19 cellular contexts compared by ENCODE assay signal in the genomic region with DNA sequence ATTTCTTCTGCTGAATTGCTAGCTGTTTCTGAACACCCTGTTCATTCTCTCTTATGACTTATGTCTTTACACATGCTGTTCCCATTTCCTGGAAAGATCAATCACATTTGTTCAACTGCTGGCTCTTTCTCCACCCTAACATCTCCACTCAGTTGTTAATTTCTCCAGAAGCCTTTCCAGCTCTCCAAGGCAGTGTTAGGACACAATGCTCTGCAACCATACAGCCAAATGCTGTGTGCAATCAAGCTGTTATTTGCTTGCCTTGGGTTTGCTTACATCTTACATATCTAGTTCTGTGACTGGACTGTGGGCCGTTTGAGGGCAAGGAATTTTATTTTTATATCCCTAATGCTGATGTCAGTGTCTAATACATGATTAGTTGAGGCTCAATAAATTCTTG.
"Had no signal": no experiment of that assay in that cellular context is flagged by ENCODE, and none has a peak within 500 bp of the region (broad histone marks: within the 10 kb centered on the region; RNA-seq: fewer than 3 reads in every experiment).

No MANE protein-coding gene starts in this region.

- H3K27me3 ChIP-seq: dorsolateral prefrontal cortex, heart left ventricle, sigmoid colon, stomach, transverse colon had no signal

- DNase-seq: cortex of kidney; dorsolateral prefrontal cortex; effector CD8-positive, alpha-beta T cell; foreskin melanocyte; heart left ventricle; hippocampal formation; kidney glomerular epithelial cell; mesendoderm; naive B cell; posterior cingulate gyrus; sigmoid colon; stimulated activated CD4-positive, alpha-beta T cell treated with anti-CD3 and anti-CD28 coated beads, Interleukin-2, amount 100 ng/mL, for 24 hours; stimulated activated CD4-positive, alpha-beta T cell treated with anti-CD3 and anti-CD28 coated beads, Interleukin-4, amount 100 ng/mL, for 4 hours; stimulated activated naive CD4-positive, alpha-beta T cell; stomach; substantia nigra; transverse colon had no signal

- H3K4me1 ChIP-seq: sigmoid colon had no signal

- H3K36me3 ChIP-seq: heart left ventricle, sigmoid colon, stomach, thoracic aorta, transverse colon had no signal

- H3K4me3 ChIP-seq: dorsolateral prefrontal cortex, heart left ventricle, sigmoid colon, skin epidermis, stomach, thoracic aorta, transverse colon had no signal

- H3K27ac ChIP-seq: dorsolateral prefrontal cortex, heart left ventricle, skin epidermis, thoracic aorta, transverse colon had no signal

- H3K9me3 ChIP-seq: heart left ventricle, sigmoid colon, stomach, thoracic aorta, transverse colon had no signal
